26 cellular contexts compared by ENCODE assay signal in genomic region chr14:97513891-97514290, GRCh38.
"Had no signal": no experiment of that assay in that cellular context is flagged by ENCODE, and none has a peak within 500 bp of the region (broad histone marks: within the 10 kb centered on the region; RNA-seq: fewer than 3 reads in every experiment).

No MANE protein-coding gene starts in this region.

- H3K9me3 ChIP-seq: colonic mucosa, esophagus muscularis mucosa, esophagus squamous epithelium, gastrocnemius medialis, gastroesophageal sphincter, heart left ventricle, heart right ventricle had no signal

- H3K4me1 ChIP-seq: colonic mucosa, esophagus muscularis mucosa, esophagus squamous epithelium, foreskin keratinocyte, gastrocnemius medialis, gastroesophageal sphincter, heart left ventricle, heart right ventricle had no signal

- H3K4me1 Mint-ChIP-seq: endodermal cell had no signal

- DNase-seq: colonic mucosa; cortex of kidney; dermis blood vessel endothelial cell; dorsolateral prefrontal cortex; effector CD4-positive, alpha-beta T cell; effector CD8-positive, alpha-beta T cell; effector memory CD4-positive, alpha-beta T cell; effector memory CD8-positive, alpha-beta T cell; endodermal cell; erythroblast; esophagus squamous epithelium; foreskin fibroblast; foreskin keratinocyte; foreskin melanocyte; gastrocnemius medialis; glutamatergic neuron; head of caudate nucleus; heart left ventricle; heart right ventricle had no signal

- ATAC-seq: effector memory CD8-positive, alpha-beta T cell; esophagus mucosa; foreskin keratinocyte; gastrocnemius medialis; gastroesophageal sphincter; heart left ventricle; heart right ventricle had no signal

- H3K27ac ChIP-seq: colonic mucosa, coronary artery, dorsolateral prefrontal cortex, epithelial cell of prostate, esophagus muscularis mucosa, esophagus squamous epithelium, foreskin keratinocyte, gastrocnemius medialis, gastroesophageal sphincter, heart left ventricle, heart right ventricle, hepatocyte had no signal

- H3K27me3 ChIP-seq: colonic mucosa, esophagus muscularis mucosa, esophagus squamous epithelium, foreskin keratinocyte, gastrocnemius medialis, gastroesophageal sphincter, heart left ventricle, hepatocyte had no signal

- H3K27me3 Mint-ChIP-seq: dendritic cell treated with granulocyte-macrophage colony-stimulating factor and Interleukin-4, amounts not matched to agents 40 ng/mL and 50 ng/mL, for 4 days; effector memory CD8-positive, alpha-beta T cell had no signal

- H3K36me3 ChIP-seq: colonic mucosa, esophagus muscularis mucosa, esophagus squamous epithelium, gastrocnemius medialis, gastroesophageal sphincter, heart left ventricle, heart right ventricle had no signal

- H3K4me3 ChIP-seq: colonic mucosa, coronary artery, dorsolateral prefrontal cortex, esophagus muscularis mucosa, esophagus squamous epithelium, gastrocnemius medialis, gastroesophageal sphincter, heart left ventricle, heart right ventricle, hepatocyte had no signal

- H3K27ac Mint-ChIP-seq: dendritic cell treated with granulocyte-macrophage colony-stimulating factor and Interleukin-4, amounts not matched to agents 40 ng/mL and 50 ng/mL, for 4 days; effector memory CD8-positive, alpha-beta T cell; endodermal cell had no signal

- H3K4me3 Mint-ChIP-seq: dendritic cell treated with granulocyte-macrophage colony-stimulating factor and Interleukin-4, amounts not matched to agents 40 ng/mL and 50 ng/mL, for 4 days; effector memory CD8-positive, alpha-beta T cell; endodermal cell had no signal
